In genomic region chr4:153522800-153523089, GRCh38 we compare ENCODE assay signal across 8 cellular contexts. TPM values are rescaled to one million over a fixed set of nuclear protein-coding genes. Genes with fewer than 3 reads are reported as not detected.
DNase-seq lines count a peak whose midpoint lies in the region; ATAC-seq and TF ChIP-seq lines count a peak whose summit lies in the region.

No MANE protein-coding gene starts in this region.

- H3K27me3 ChIP-seq in CD4-positive, CD25-positive, alpha-beta regulatory T cell (ENCODE audit: control insufficient read depth, insufficient read depth, low read length) = no peaks in the 10 kb centered on the region
- no peaks in the 10 kb centered on the region for H3K27me3 ChIP-seq in HUES64 (ENCODE audit: insufficient read depth, low read length)
- no peaks in the 10 kb centered on the region for H3K27me3 ChIP-seq in colonic mucosa
- no peaks in the 10 kb centered on the region for H3K27me3 ChIP-seq in HAP-1 (ENCODE audit: low read depth)

- no peaks in the 10 kb centered on the region for H3K27me3 Mint-ChIP-seq in CD4-positive, CD25-positive, alpha-beta regulatory T cell
- no peaks in the 10 kb centered on the region for H3K27me3 Mint-ChIP-seq in endothelial cell (ENCODE audit: unreplicated experiment)

- peaks cover 4% of the 10 kb centered on the region for H3K36me3 ChIP-seq in CD4-positive, CD25-positive, alpha-beta regulatory T cell (ENCODE audit: control insufficient read depth, insufficient read depth, low read length)
- H3K36me3 ChIP-seq in HUES64 (ENCODE audit: insufficient read depth, low read length) = no peaks in the 10 kb centered on the region
- no peaks in the 10 kb centered on the region for H3K36me3 ChIP-seq in colonic mucosa
- H3K36me3 ChIP-seq in HAP-1 (replicated peaks) = no peaks in the 10 kb centered on the region

- H3K9ac ChIP-seq in HUES64 (ENCODE audit: low read depth, low read length) (no peak overlapping the region), colonic mucosa (ENCODE audit: low read depth in 2 of 2, low read length in 2 of 2) (peak overlapping the region in 1 of 2 donors; percentile 19)

- H3K4me1 Mint-ChIP-seq in CD4-positive, CD25-positive, alpha-beta regulatory T cell = peaks cover 47 to 99% (median 84%) of the 10 kb centered on the region in 4 donors
- H3K4me1 Mint-ChIP-seq in endothelial cell (ENCODE audit: unreplicated experiment) = peaks cover 42% of the 10 kb centered on the region

- H3K9me3 ChIP-seq in CD4-positive, CD25-positive, alpha-beta regulatory T cell (ENCODE audit: control insufficient read depth in 2 of 2, low read length in 2 of 2) = no peaks in the 10 kb centered on the region
- H3K9me3 ChIP-seq in HUES64 (ENCODE audit: insufficient read depth, low read depth, low read length) (no peaks in the 10 kb centered on the region), colonic mucosa (no peaks in the 10 kb centered on the region), HAP-1 (no peaks in the 10 kb centered on the region)

- no peaks in the 10 kb centered on the region for H3K9me3 Mint-ChIP-seq in CD4-positive, CD25-positive, alpha-beta regulatory T cell
- no peaks in the 10 kb centered on the region for H3K9me3 Mint-ChIP-seq in endothelial cell (ENCODE audit: unreplicated experiment)

- peak in 1 of 3 donors; percentile 31 for DNase-seq in CD4-positive, CD25-positive, alpha-beta regulatory T cell
- no peak for DNase-seq in colonic mucosa
- no peak for DNase-seq in retina
- no peak for DNase-seq in endothelial cell (ENCODE audit: low spot score)
- no peak for DNase-seq in superior temporal gyrus (ENCODE audit: extremely low spot score)
- DNase-seq in HAP-1 (ENCODE audit: low spot score in 2 of 2) = no peak

- peak overlapping the region; percentile 75 for H3K4me3 ChIP-seq in CD4-positive, CD25-positive, alpha-beta regulatory T cell (ENCODE audit: low read depth, low read length)
- H3K4me3 ChIP-seq in HUES64 (ENCODE audit: low read length) (no peak overlapping the region), colonic mucosa (no peak overlapping the region), HAP-1 (no peak overlapping the region)

- intact Hi-C loops in colonic mucosa (cut with DNase I) = no loop called here

- peaks cover 85% of the 10 kb centered on the region for H3K4me1 ChIP-seq in CD4-positive, CD25-positive, alpha-beta regulatory T cell (ENCODE audit: control insufficient read depth, insufficient read depth, low read length, poor library complexity, severe bottlenecking)
- H3K4me1 ChIP-seq in HUES64 (ENCODE audit: insufficient read depth, low read length) = peaks cover 26% of the 10 kb centered on the region
- no peaks in the 10 kb centered on the region for H3K4me1 ChIP-seq in colonic mucosa
- peaks cover 24% of the 10 kb centered on the region for H3K4me1 ChIP-seq in HAP-1

- peak overlapping the region; percentile 81 to 99 (median 95) for H3K27ac Mint-ChIP-seq in CD4-positive, CD25-positive, alpha-beta regulatory T cell
- no peak overlapping the region for H3K27ac Mint-ChIP-seq in endothelial cell (ENCODE audit: unreplicated experiment)

- no peak for TF ChIP-seq CTCF in colonic mucosa (IDR thresholded peaks at IDR 0.05)
- no peak for TF ChIP-seq CTCF in endothelial cell (IDR thresholded peaks at IDR 0.05; ENCODE audit: unreplicated experiment)

- WGBS in HUES64 = 63% methylated on average over 1 of the region's 1 CpG

- peaks cover 17% of the 10 kb centered on the region for H3K36me3 Mint-ChIP-seq in CD4-positive, CD25-positive, alpha-beta regulatory T cell
- peaks cover 5% of the 10 kb centered on the region for H3K36me3 Mint-ChIP-seq in endothelial cell (ENCODE audit: low read depth, unreplicated experiment)

- peak overlapping the region; percentile 79 to 92 (median 84) for H3K4me3 Mint-ChIP-seq in CD4-positive, CD25-positive, alpha-beta regulatory T cell
- H3K4me3 Mint-ChIP-seq in endothelial cell (ENCODE audit: unreplicated experiment) = no peak overlapping the region

- in situ Hi-C loops in HAP-1 (cut with MboI; ENCODE audit: low sequenced_read_pairs) = no loop called here

- peak; percentile 15 to 29 for ATAC-seq in CD4-positive, CD25-positive, alpha-beta regulatory T cell (ENCODE audit: low read depth in 2 of 2)
- peak; percentile 32 for ATAC-seq in GM21390 (IDR thresholded peaks at IDR 0.05; ENCODE audit: unreplicated experiment)

- H3K27ac ChIP-seq in CD4-positive, CD25-positive, alpha-beta regulatory T cell (ENCODE audit: insufficient read depth, low read length, poor library complexity, severe bottlenecking) = peak overlapping the region; percentile 90
- H3K27ac ChIP-seq in HUES64 (ENCODE audit: low read depth, low read length) = peak overlapping the region; percentile 15; the same call in 1 of the 2 replicates
- peak overlapping the region; percentile 28 for H3K27ac ChIP-seq in colonic mucosa

RNA-seq across cellular contexts. Expression of gene TMEM131L, which starts 56.6 kb away (rescaled TPM):
- total RNA-seq in CD4-positive, CD25-positive, alpha-beta regulatory T cell = 86.4 TPM
- polyA plus RNA-seq in CD4-positive, CD25-positive, alpha-beta regulatory T cell = 10 to 100 TPM; 35.5 to 48.4 (median 40.1) TPM
- 18.4 TPM for polyA plus RNA-seq in HUES64 (2013, experiment 1 of 2)
- polyA plus RNA-seq in HUES64 (2013, experiment 2 of 2) = 17.6 TPM
- 1 to 10 TPM; 4.8 to 6.2 TPM for total RNA-seq in colonic mucosa
- 29.8 TPM for total RNA-seq in endothelial cell (ENCODE audit: unreplicated experiment)

Comparison
In these comparisons a context has a peak if more than half of its experiments do, and no peak if none do; other contexts are left out.
1. H3K27ac ChIP-seq: peak in every context shown above with its lines; median percentile 90 in CD4-positive, CD25-positive, alpha-beta regulatory T cell; 28 in colonic mucosa; 15 in HUES64.